ENCODE assay signal across 1 cellular context in the genomic region with DNA sequence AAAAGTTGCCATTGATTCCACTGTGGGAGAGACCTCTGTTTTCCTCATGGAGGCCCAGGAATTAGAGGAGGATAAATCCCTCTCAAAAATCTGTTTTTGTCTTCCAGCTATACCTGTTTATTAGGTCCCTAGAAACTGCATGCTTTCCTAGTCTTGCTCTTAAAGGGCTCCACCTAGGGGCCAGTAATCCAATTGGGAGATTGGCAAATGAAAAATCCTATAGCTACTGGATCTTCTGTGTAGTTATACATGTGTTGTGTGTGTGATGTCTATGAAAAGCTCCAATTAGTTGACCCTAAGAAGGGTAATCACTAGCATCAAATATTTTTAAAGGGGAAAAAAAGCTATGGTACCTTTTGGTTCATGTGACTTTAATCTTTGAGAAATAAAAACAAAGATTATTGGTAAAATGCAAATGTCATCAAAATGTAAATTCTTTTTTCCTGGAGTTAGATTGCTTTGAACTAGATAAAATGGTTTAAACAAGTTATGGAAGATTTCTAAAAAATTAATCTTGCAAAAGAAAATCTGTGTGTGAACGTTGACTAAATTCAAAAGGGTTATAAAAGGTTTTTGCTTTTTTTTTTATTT.
TF ChIP-seq lines count a peak whose summit lies in the region.

No MANE protein-coding gene starts in this region.

TF ChIP-seq in GM12878, 131 proteins besides CTCF, POLR2A, EP300 and RAD21 (continued from another document):
- TF ChIP-seq, protein P1, sequence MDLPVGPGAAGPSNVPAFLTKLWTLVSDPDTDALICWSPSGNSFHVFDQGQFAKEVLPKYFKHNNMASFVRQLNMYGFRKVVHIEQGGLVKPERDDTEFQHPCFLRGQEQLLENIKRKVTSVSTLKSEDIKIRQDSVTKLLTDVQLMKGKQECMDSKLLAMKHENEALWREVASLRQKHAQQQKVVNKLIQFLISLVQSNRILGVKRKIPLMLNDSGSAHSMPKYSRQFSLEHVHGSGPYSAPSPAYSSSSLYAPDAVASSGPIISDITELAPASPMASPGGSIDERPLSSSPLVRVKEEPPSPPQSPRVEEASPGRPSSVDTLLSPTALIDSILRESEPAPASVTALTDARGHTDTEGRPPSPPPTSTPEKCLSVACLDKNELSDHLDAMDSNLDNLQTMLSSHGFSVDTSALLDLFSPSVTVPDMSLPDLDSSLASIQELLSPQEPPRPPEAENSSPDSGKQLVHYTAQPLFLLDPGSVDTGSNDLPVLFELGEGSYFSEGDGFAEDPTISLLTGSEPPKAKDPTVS (IDR thresholded peaks at IDR 0.05; ENCODE audit: low read depth, low read length): no peak
